8 cellular contexts compared by ENCODE assay signal in the genomic region with DNA sequence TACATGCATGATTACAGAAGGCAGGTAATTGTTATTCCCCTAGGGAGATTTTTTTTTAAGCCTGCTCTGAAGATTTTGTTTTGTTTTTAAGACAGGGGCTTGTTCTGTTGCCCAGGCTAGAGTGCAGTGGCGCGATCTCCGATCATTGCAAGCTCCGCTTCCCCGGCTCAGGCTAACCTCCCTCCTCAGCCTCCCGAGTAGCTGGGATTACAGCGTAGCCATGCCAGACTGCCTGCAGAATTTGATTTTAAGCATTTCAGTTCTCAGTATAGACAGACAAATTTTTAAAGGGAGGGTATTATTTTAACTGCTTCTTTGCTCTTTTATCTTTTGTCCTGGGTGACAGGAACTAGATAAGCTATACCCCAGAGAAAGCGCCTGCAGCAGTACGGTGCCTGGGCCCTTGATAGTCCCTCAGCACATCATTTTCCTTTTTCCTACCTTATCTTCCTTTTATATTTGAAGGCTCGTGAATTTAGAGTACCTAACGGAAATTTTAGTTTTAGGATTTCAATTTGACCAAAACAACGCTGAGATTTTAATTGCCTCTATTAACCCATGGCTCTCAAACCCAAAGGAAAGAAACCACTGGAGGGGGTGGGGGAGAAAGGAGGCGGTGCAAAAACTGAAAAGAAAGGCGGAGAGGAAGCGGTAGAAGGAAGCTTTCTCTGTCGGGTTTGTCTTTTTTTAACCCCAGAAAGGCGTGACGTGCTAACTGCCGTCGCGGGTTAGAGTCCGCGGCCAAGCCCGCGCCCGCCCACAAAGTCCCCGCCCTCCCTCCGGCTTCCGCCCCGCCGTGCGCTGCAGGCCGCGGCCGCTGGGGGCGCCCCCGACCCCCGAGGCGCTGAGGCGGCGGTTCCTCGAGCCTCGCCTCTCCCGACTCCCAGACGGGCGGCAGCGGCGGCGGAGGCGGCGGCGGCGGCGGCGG.
DNase-seq lines count a peak whose midpoint lies in the region; ATAC-seq and TF ChIP-seq lines count a peak whose summit lies in the region.

A gene (plus strand): TSS at position 886 of the 928 bp plus-strand sequence. CDS start 329 bp downstream, outside the sequence.

- ATAC-seq in GM18499 (IDR thresholded peaks at IDR 0.05; ENCODE audit: insufficient read depth, unreplicated experiment) (peak; percentile 61), HG02852 (IDR thresholded peaks at IDR 0.05; ENCODE audit: unreplicated experiment) (peak; percentile 68)

- TF ChIP-seq CTCF in retinal pigment epithelial cell (conservative IDR thresholded peaks at IDR 0.05; ENCODE audit: low read depth, low read length): peak; percentile 53

- H3K27ac ChIP-seq in angular gyrus (ENCODE audit: low read depth, low read length): peak within 1 kb of the TSS; percentile 39

- peak within 1 kb of the TSS; percentile 70 for H3K4me3 ChIP-seq in retinal pigment epithelial cell (ENCODE audit: low read length)

- DNase-seq in NCI-H1436 treated with DMSO at 0.1 percent for 48 hours (lab: John Stamatoyannopoulos, UW) (peak; percentile 47), T-helper 2 cell (peak; percentile 81 to 97 (median 83)), hypothalamus (lab: John Stamatoyannopoulos, UW) (peak in 48 of 51 donors; percentile 7 to 85 (median 53)), retinal pigment epithelial cell (ENCODE audit: low read depth) (no peak), cortex of kidney (lab: John Stamatoyannopoulos, UW) (no peak)

Comparison
In these comparisons a context has a peak if more than half of its experiments do, and no peak if none do; other contexts are left out.
1. DNase-seq: peak in NCI-H1436 treated with DMSO at 0.1 percent for 48 hours (single experiment), T-helper 2 cell (5 of 5) and hypothalamus (48 of 51); none in retinal pigment epithelial cell (single experiment) and cortex of kidney (single experiment).